19 cellular contexts compared by ENCODE assay signal in the genomic region with DNA sequence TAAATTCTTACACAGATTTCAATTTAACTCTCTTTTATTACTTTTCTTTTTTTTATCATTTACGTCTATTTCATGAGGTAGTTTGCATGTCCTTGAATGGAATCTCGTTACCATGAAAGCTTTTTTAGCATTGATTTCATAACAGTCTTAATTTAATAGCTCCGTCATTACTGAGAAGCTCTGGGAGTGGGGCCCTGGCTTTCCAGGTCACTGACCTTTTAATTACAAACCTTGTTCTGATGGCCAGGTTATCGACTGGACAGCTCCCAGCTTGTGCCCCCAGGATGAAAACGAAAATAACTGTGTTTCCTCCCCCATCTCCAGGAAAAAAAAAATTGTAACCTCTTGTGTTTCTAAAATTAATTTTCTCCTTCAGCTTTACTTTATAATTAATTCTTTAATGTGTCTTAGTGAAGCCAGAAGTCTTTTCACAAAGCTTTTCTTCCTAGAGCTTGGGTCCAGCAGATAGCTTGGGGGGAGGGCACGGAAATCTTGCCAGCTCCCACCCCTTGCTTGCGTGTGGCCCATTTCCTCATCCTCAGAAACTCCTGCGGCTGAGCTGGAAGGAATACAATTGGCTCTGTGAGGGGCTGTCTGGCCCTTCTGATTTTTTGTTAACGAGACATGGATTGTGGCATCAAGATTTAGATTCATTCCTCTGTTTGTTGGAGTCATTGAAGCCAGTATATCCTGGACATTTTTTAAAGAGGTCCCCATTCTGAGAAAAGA.
DNase-seq lines count a peak whose midpoint lies in the region; ATAC-seq, FAIRE-seq and TF ChIP-seq lines count a peak whose summit lies in the region.
"Had no signal": no experiment of that assay in that cellular context is flagged by ENCODE, and none has a peak within 500 bp of the region (broad histone marks: within the 10 kb centered on the region; RNA-seq: fewer than 3 reads in every experiment).

No MANE protein-coding gene starts in this region.

- H3K9me3 Mint-ChIP-seq in astrocyte (ENCODE audit: unreplicated experiment): no peaks in the 10 kb centered on the region
- H3K9me3 Mint-ChIP-seq: activated CD8-positive, alpha-beta T cell treated with anti-CD3 and anti-CD28 coated beads for 36 hours; stimulated activated naive B cell treated with anti-CD40 and anti-IgM and Interleukin-4, amounts not matched to agents 10 μg/mL and 1 μg/mL and 100 μg/mL, for 72 hours had no signal

- H3K36me3 Mint-ChIP-seq in astrocyte (ENCODE audit: low read depth, unreplicated experiment): peaks cover 32% of the 10 kb centered on the region

- H3K4me3 ChIP-seq in astrocyte (ENCODE audit: insufficient read depth, low read depth, low read length) (no peak overlapping the region), heart left ventricle (peak overlapping the region in 1 of 12 donors; percentile 4), osteoblast (ENCODE audit: insufficient read depth, low read length) (no peak overlapping the region)
- H3K4me3 ChIP-seq: BLaER1, mucosa of descending colon had no signal

- H3K27me3 ChIP-seq in astrocyte (ENCODE audit: insufficient read depth, low read length): no peaks in the 10 kb centered on the region
- H3K27me3 ChIP-seq in heart left ventricle: no peaks in the 10 kb centered on the region
- H3K27me3 ChIP-seq in osteoblast (ENCODE audit: insufficient read depth, low read length): no peaks in the 10 kb centered on the region
- H3K27me3 ChIP-seq: BLaER1 had no signal

- H3K36me3 ChIP-seq in astrocyte (ENCODE audit: insufficient read depth, low read length) (no peaks in the 10 kb centered on the region), heart left ventricle (peaks cover 0 to 27% (median 11%) of the 10 kb centered on the region in 9 donors), osteoblast (ENCODE audit: insufficient read depth, low read length) (peaks cover 18% of the 10 kb centered on the region)

- H3K79me2 ChIP-seq in astrocyte (ENCODE audit: insufficient read depth, low read length) (peaks cover 2% of the 10 kb centered on the region), osteoblast (ENCODE audit: insufficient read depth, low read length) (peaks cover 5% of the 10 kb centered on the region)

- TF ChIP-seq CTCF in astrocyte (IDR thresholded peaks at IDR 0.05; ENCODE audit: insufficient read depth, low read depth, low read length) (no peak), heart left ventricle (IDR thresholded peaks at IDR 0.05) (no peak), osteoblast (IDR thresholded peaks at IDR 0.05; ENCODE audit: extremely low read depth, low read depth, low read length) (no peak)

- intact Hi-C loops in heart left ventricle (cut with DNase I): no loop called here

- peak; percentile 10 for DNase-seq in GM04504 (ENCODE audit: low read depth)
- DNase-seq in astrocyte (ENCODE audit: low read depth): peak; percentile 76
- DNase-seq in heart left ventricle: peak in 4 of 5 donors; percentile 38 to 59 (median 49)
- DNase-seq in osteoblast (ENCODE audit: insufficient read length, low spot score, missing footprints): peak; percentile 38
- no peak for DNase-seq in NCI-H1694 (lab: John Stamatoyannopoulos, UW)
- no peak for DNase-seq in NCI-H526 (lab: John Stamatoyannopoulos, UW)
- DNase-seq in NCI-H2029 (lab: John Stamatoyannopoulos, UW): no peak
- DNase-seq: activated CD8-positive, alpha-beta T cell treated with anti-CD3 and anti-CD28 coated beads for 36 hours; activated gamma-delta T cell; DMS79; KBM-7; mucosa of descending colon; NCI-H1436 treated with DMSO at 0.1 percent for 48 hours; NCI-H748 treated with DMSO at 0.1 percent for 48 hours; stimulated activated naive B cell treated with anti-CD40 and anti-IgM and Interleukin-4, amounts not matched to agents 10 μg/mL and 1 μg/mL and 100 μg/mL, for 72 hours had no signal

- H3K4me1 ChIP-seq in astrocyte (ENCODE audit: insufficient read depth, low read length) (peaks cover 22% of the 10 kb centered on the region), heart left ventricle (peaks cover 0 to 37% (median 28%) of the 10 kb centered on the region in 12 donors), osteoblast (ENCODE audit: insufficient read depth, low read length) (peaks cover 15% of the 10 kb centered on the region)
- H3K4me1 ChIP-seq: BLaER1 had no signal

- peak overlapping the region; percentile 43 for H3K4me2 ChIP-seq in astrocyte (ENCODE audit: low read length)
- H3K4me2 ChIP-seq in osteoblast (ENCODE audit: insufficient read depth, low read length): no peak overlapping the region
- H3K4me2 ChIP-seq: BLaER1 had no signal

- peak overlapping the region; percentile 53 for H3K27ac Mint-ChIP-seq in astrocyte (ENCODE audit: unreplicated experiment)
- H3K27ac Mint-ChIP-seq: activated CD8-positive, alpha-beta T cell treated with anti-CD3 and anti-CD28 coated beads for 36 hours; stimulated activated naive B cell treated with anti-CD40 and anti-IgM and Interleukin-4, amounts not matched to agents 10 μg/mL and 1 μg/mL and 100 μg/mL, for 72 hours had no signal

- no peak overlapping the region for H3K4me3 Mint-ChIP-seq in astrocyte (ENCODE audit: unreplicated experiment)
- H3K4me3 Mint-ChIP-seq: activated CD8-positive, alpha-beta T cell treated with anti-CD3 and anti-CD28 coated beads for 36 hours; stimulated activated naive B cell treated with anti-CD40 and anti-IgM and Interleukin-4, amounts not matched to agents 10 μg/mL and 1 μg/mL and 100 μg/mL, for 72 hours had no signal

- no peak overlapping the region for H3K9ac ChIP-seq in astrocyte (ENCODE audit: low read length)
- H3K9ac ChIP-seq: BLaER1 had no signal

- peak in 3 of 4 donors; percentile 45 to 81 (median 67) for ATAC-seq in heart left ventricle
- no peak for ATAC-seq in GM18517 (IDR thresholded peaks at IDR 0.05; ENCODE audit: unreplicated experiment)
- ATAC-seq: activated CD8-positive, alpha-beta T cell treated with anti-CD3 and anti-CD28 coated beads for 36 hours; mucosa of descending colon; stimulated activated naive B cell treated with anti-CD40 and anti-IgM and Interleukin-4, amounts not matched to agents 10 μg/mL and 1 μg/mL and 100 μg/mL, for 72 hours had no signal

- H3K27me3 Mint-ChIP-seq in astrocyte (ENCODE audit: low read depth, unreplicated experiment): no peaks in the 10 kb centered on the region
- H3K27me3 Mint-ChIP-seq: activated CD8-positive, alpha-beta T cell treated with anti-CD3 and anti-CD28 coated beads for 36 hours; stimulated activated naive B cell treated with anti-CD40 and anti-IgM and Interleukin-4, amounts not matched to agents 10 μg/mL and 1 μg/mL and 100 μg/mL, for 72 hours had no signal

- H3K27ac ChIP-seq in astrocyte (ENCODE audit: low read depth, low read length) (no peak overlapping the region), heart left ventricle (peak overlapping the region; percentile 7 to 73 (median 54)), osteoblast (ENCODE audit: low read depth, low read length) (peak overlapping the region; percentile 18)
- H3K27ac ChIP-seq: BLaER1, RWPE1 had no signal

- H3K9me3 ChIP-seq in astrocyte (ENCODE audit: insufficient read depth, low read depth, low read length) (no peaks in the 10 kb centered on the region), heart left ventricle (no peaks in the 10 kb centered on the region), osteoblast (ENCODE audit: low read depth, low read length) (no peaks in the 10 kb centered on the region)
- H3K9me3 ChIP-seq: BLaER1, mucosa of descending colon had no signal

- TF ChIP-seq POLR2A in heart left ventricle (IDR thresholded peaks at IDR 0.05): no peak

- no peak for FAIRE-seq in astrocyte (lab: Jason Lieb, UNC)
- FAIRE-seq: bronchial epithelial cell had no signal

- H2AFZ ChIP-seq in astrocyte (ENCODE audit: low read depth, low read length): no peak overlapping the region
- no peak overlapping the region for H2AFZ ChIP-seq in osteoblast (ENCODE audit: low read length)

- WGBS in heart left ventricle, 4 donors: 29 to 42% (median 36%) methylated on average over 9 of the region's 9 CpGs

- peaks cover 22% of the 10 kb centered on the region for H3K4me1 Mint-ChIP-seq in astrocyte (ENCODE audit: low read depth, unreplicated experiment)

- peaks cover 32% of the 10 kb centered on the region for H4K20me1 ChIP-seq in astrocyte (ENCODE audit: insufficient read depth, low read length)
- H4K20me1 ChIP-seq in osteoblast (ENCODE audit: insufficient read depth, low read length): peaks cover 16% of the 10 kb centered on the region

Comparison
In these comparisons a context has a peak if more than half of its experiments do, and no peak if none do; other contexts are left out.
1. DNase-seq: peak in GM04504 (single experiment), astrocyte (single experiment), heart left ventricle (4 of 5) and osteoblast (single experiment); none in NCI-H1694 (single experiment), NCI-H526 (0 of 2) and NCI-H2029 (single experiment).